ENCODE assay signal across 17 cellular contexts in the genomic region with DNA sequence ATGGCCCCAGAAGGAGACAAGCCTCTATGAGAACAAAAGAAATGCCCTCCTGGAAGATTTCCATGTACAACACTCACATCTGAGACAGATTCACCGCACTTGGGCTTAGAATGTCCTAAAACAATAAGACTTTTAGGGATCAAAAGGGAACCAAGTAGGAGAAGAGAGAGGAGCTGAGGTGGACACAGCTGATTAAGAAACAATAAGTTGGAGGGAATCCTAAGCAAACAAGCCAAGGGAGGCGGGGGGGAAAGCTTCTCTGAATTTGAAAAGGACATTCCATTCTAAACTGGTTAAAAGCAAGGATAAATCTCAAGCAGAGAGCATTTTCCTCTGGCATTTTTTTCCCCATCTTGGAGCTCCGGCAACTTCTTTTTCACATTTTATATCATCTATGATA. TPM values are rescaled to one million over a fixed set of nuclear protein-coding genes. Genes with fewer than 3 reads are reported as not detected.
DNase-seq lines count a peak whose midpoint lies in the region; ATAC-seq and TF ChIP-seq lines count a peak whose summit lies in the region.
"Had no signal": no experiment of that assay in that cellular context is flagged by ENCODE, and none has a peak within 500 bp of the region (broad histone marks: within the 10 kb centered on the region; RNA-seq: fewer than 3 reads in every experiment).

No MANE protein-coding gene starts in this region.

- H3K9ac ChIP-seq in H9 (ENCODE audit: extremely low read depth, insufficient read length, low read length) (no peak overlapping the region), iPS-20b (ENCODE audit: low read depth, low read length) (peak overlapping the region; percentile 19; the same call in 1 of the 2 replicates)
- H3K9ac ChIP-seq: BLaER1 treated with 17β-estradiol and CSF1 and Interleukin-3, amounts not matched to agents 10 nM and 100 nM had no signal

- no peaks in the 10 kb centered on the region for H3K23me2 ChIP-seq in H9 (ENCODE audit: insufficient read length, low read depth, low read length, poor library complexity, severe bottlenecking)

- no peaks in the 10 kb centered on the region for H3K27me3 Mint-ChIP-seq in H9 (ENCODE audit: low read depth)
- H3K27me3 Mint-ChIP-seq: activated CD4-positive, alpha-beta T cell treated with anti-CD3 and anti-CD28 coated beads, Interleukin-2, amount 10 ng/mL, durations not matched to agents 7 days and 5 days had no signal

- peak overlapping the region in 1 of 2 experiments; percentile 27; a peak in 2 of 5 replicates for H3K4me3 Mint-ChIP-seq in H9
- H3K4me3 Mint-ChIP-seq: activated CD4-positive, alpha-beta T cell treated with anti-CD3 and anti-CD28 coated beads, Interleukin-2, amount 10 ng/mL, durations not matched to agents 7 days and 5 days had no signal

- WGBS in H9 (ENCODE audit: extremely low coverage, insufficient read length, low lambda C conversion rate): no CpG with 5 or more reads among the region's 3 CpGs

- no peak overlapping the region for H4K5ac ChIP-seq in H9 (ENCODE audit: insufficient read length, low read depth, low read length)

- H3K36me3 ChIP-seq in iPS-20b (ENCODE audit: insufficient read depth, low read depth, low read length): no peaks in the 10 kb centered on the region
- H3K36me3 ChIP-seq: BLaER1 treated with 17β-estradiol and CSF1 and Interleukin-3, amounts not matched to agents 10 nM and 100 nM; pancreas; stomach; uterus had no signal

- H3K4me2 ChIP-seq in H9 (ENCODE audit: insufficient read depth, insufficient read length, low read length): no peak overlapping the region
- H3K4me2 ChIP-seq: BLaER1 treated with 17β-estradiol and CSF1 and Interleukin-3, amounts not matched to agents 10 nM and 100 nM had no signal

- H3T11ph ChIP-seq in H9 (ENCODE audit: low read length): no peak overlapping the region

- H3K27ac ChIP-seq in H9 (ENCODE audit: insufficient read length, low read depth, low read length) (no peak overlapping the region), iPS-20b (ENCODE audit: low read length) (peak overlapping the region; percentile 5)
- H3K27ac ChIP-seq: BLaER1 treated with 17β-estradiol and CSF1 and Interleukin-3, amounts not matched to agents 10 nM and 100 nM; pancreas; stomach; uterus had no signal

- H3K79me2 ChIP-seq in H9 (ENCODE audit: insufficient read depth, low read length): peaks cover 2% of the 10 kb centered on the region; the same call in 1 of the 2 replicates

- in situ Hi-C loops in KBM-7 (cut with MboI; ENCODE audit: low pct_unique_long_range_greater_than_20kb, low sequenced_read_pairs): no loop called here

- no peaks in the 10 kb centered on the region for H3K79me1 ChIP-seq in H9 (ENCODE audit: insufficient read depth, low read depth, low read length, poor library complexity, severe bottlenecking)

- no peak overlapping the region for H3K56ac ChIP-seq in H9 (ENCODE audit: insufficient read length, low read depth, low read length)

- no peaks in the 10 kb centered on the region for H3K9me3 ChIP-seq in H9 (ENCODE audit: control insufficient read depth, low read depth, low read length)
- no peaks in the 10 kb centered on the region for H3K9me3 ChIP-seq in iPS-20b (ENCODE audit: insufficient read depth, low read depth, low read length)
- H3K9me3 ChIP-seq: BLaER1 treated with 17β-estradiol and CSF1 and Interleukin-3, amounts not matched to agents 10 nM and 100 nM; pancreas; stomach; uterus had no signal

- no peak overlapping the region for H4K91ac ChIP-seq in H9 (ENCODE audit: insufficient read length, low read depth, low read length)

- H4K20me1 ChIP-seq in H9 (ENCODE audit: control insufficient read depth, insufficient read depth, insufficient read length): no peaks in the 10 kb centered on the region

- H2AFZ ChIP-seq in H9 (ENCODE audit: low read length): no peak overlapping the region

- DNase-seq in H9 (no peak), astrocyte of the hippocampus (ENCODE audit: low read depth, low spot score) (peak; percentile 61), sciatic nerve (ENCODE audit: low spot score) (no peak), GM19238 (ENCODE audit: insufficient read length, low spot score) (no peak), KBM-7 (no peak), glomerular visceral epithelial cell (ENCODE audit: extremely low spot score) (no peak)
- DNase-seq: activated CD4-positive, alpha-beta T cell treated with anti-CD3 and anti-CD28 coated beads, Interleukin-2, amount 10 ng/mL, durations not matched to agents 7 days and 5 days; DMS153; NCI-H1092 treated with DMSO at 0.1 percent for 48 hours; pancreas; SIG-M5; stomach; T-helper 9 cell had no signal

- peaks cover 8% of the 10 kb centered on the region; the same call in 1 of the 2 replicates for H3K4me1 ChIP-seq in H9 (ENCODE audit: insufficient read depth, low read length)
- peaks cover 28% of the 10 kb centered on the region for H3K4me1 ChIP-seq in iPS-20b (ENCODE audit: insufficient read depth, low read length)
- H3K4me1 ChIP-seq: BLaER1 treated with 17β-estradiol and CSF1 and Interleukin-3, amounts not matched to agents 10 nM and 100 nM; uterus had no signal

- peak overlapping the region; percentile 44 for H3K4me3 ChIP-seq in iPS-20b (ENCODE audit: low read length)
- H3K4me3 ChIP-seq: BLaER1 treated with 17β-estradiol and CSF1 and Interleukin-3, amounts not matched to agents 10 nM and 100 nM; pancreas; stomach; uterus had no signal

- H2BK12ac ChIP-seq in H9 (ENCODE audit: insufficient read length, low read depth, low read length): no peak overlapping the region

- no peak overlapping the region for H4K8ac ChIP-seq in H9 (replicated peaks; ENCODE audit: insufficient read length, low read depth, low read length)

- ATAC-seq in sciatic nerve: peak; percentile 52
- ATAC-seq in activated CD4-positive, CD25-positive, alpha-beta regulatory T cell treated with anti-CD3 and anti-CD28 coated beads, Interleukin-2, amount 50 U/mL, for 24 hours: no peak

- H3K18ac ChIP-seq in H9 (ENCODE audit: insufficient read length, low read depth, low read length): no peak overlapping the region

- no peaks in the 10 kb centered on the region for H3K9me3 Mint-ChIP-seq in H9

- H3K4me1 Mint-ChIP-seq in H9: peaks cover 38 to 43% of the 10 kb centered on the region in 2 experiments

- H2AK5ac ChIP-seq in H9 (ENCODE audit: insufficient read length, low read length): no peak overlapping the region

- H2BK5ac ChIP-seq in H9 (ENCODE audit: insufficient read length, low read length): no peak overlapping the region

- H3K23ac ChIP-seq in H9 (ENCODE audit: insufficient read length, low read depth, low read length): no peak overlapping the region

- intact Hi-C loops in sciatic nerve (cut with DNase I): no loop called here

- H3K14ac ChIP-seq in H9 (ENCODE audit: insufficient read depth, low read length): no peak overlapping the region

- H3K27ac Mint-ChIP-seq in H9: peak overlapping the region in 2 of 3 experiments; percentile 93 to 94; a peak in 5 of 7 replicates
- H3K27ac Mint-ChIP-seq: activated CD4-positive, alpha-beta T cell treated with anti-CD3 and anti-CD28 coated beads, Interleukin-2, amount 10 ng/mL, durations not matched to agents 7 days and 5 days had no signal

- H2BK120ac ChIP-seq in H9 (ENCODE audit: low read depth, low read length, poor library complexity, severe bottlenecking): no peak overlapping the region

- no peaks in the 10 kb centered on the region for H3K36me3 Mint-ChIP-seq in H9 (ENCODE audit: insufficient read depth in 1 of 3, low read depth in 3 of 3)

- no peak overlapping the region for H2BK20ac ChIP-seq in H9 (ENCODE audit: low read depth, low read length, poor library complexity, severe bottlenecking)

- no peak for TF ChIP-seq CTCF in H9 (conservative IDR thresholded peaks at IDR 0.05)

- H3K27me3 ChIP-seq in H9 (ENCODE audit: insufficient read depth, low read length): no peaks in the 10 kb centered on the region
- no peaks in the 10 kb centered on the region for H3K27me3 ChIP-seq in iPS-20b (ENCODE audit: insufficient read depth, low read length)
- H3K27me3 ChIP-seq: BLaER1 treated with 17β-estradiol and CSF1 and Interleukin-3, amounts not matched to agents 10 nM and 100 nM; pancreas; stomach; uterus had no signal

- no peak overlapping the region for H2BK15ac ChIP-seq in H9 (ENCODE audit: low read depth, low read length)

- H3K4ac ChIP-seq in H9 (ENCODE audit: low read depth, low read length): no peak overlapping the region

RNA-seq across cellular contexts. Expression of a gene that starts 9.9 kb away (rescaled TPM):
- total RNA-seq in H9 (2021) (21.2 and 25.1 TPM in 2 replicates), sciatic nerve (35.5 TPM)
